Comparison of ENCODE assay signal across 15 cellular contexts in the genomic region with DNA sequence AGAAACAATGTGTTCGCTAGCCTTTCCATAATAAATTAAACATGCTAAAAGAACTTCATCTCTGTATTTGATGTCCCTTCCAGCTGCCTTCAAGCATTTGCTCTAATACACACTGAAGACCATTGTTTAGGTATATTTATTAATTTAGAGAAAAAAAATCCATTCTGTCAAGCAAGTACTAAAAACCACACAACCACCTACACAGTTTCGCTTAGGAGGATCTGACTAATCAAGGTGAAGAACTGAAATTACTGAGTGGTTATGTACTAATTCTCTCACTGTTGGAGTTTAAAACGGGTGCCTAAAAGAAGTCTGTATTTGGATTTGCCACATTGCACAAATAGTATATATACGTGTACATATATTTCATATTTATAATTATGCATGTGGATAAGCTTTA. TPM values are rescaled to one million over a fixed set of nuclear protein-coding genes. Genes with fewer than 3 reads are reported as not detected.
A peak's percentile ranks its signal among the peaks of the same experiment; 100 is the strongest.
DNase-seq lines count a peak whose midpoint lies in the region; ATAC-seq lines count a peak whose summit lies in the region.
"Had no signal": no experiment of that assay in that cellular context is flagged by ENCODE, and none has a peak within 500 bp of the region (broad histone marks: within the 10 kb centered on the region; RNA-seq: fewer than 3 reads in every experiment).

No MANE protein-coding gene starts in this region.

- no peaks in the 10 kb centered on the region for H3K36me3 Mint-ChIP-seq in naive thymus-derived CD8-positive, alpha-beta T cell

- no peaks in the 10 kb centered on the region for H3K9me3 Mint-ChIP-seq in naive thymus-derived CD8-positive, alpha-beta T cell
- H3K9me3 Mint-ChIP-seq: dendritic cell treated with granulocyte-macrophage colony-stimulating factor and Interleukin-4, amounts not matched to agents 40 ng/mL and 50 ng/mL, for 4 days had no signal

- POLR2A ChIA-PET in naive thymus-derived CD8-positive, alpha-beta T cell (lab: Charles Lee): no interaction called here

- H3K27me3 Mint-ChIP-seq in naive thymus-derived CD8-positive, alpha-beta T cell: no peaks in the 10 kb centered on the region

- intact Hi-C loops in aorta (cut with DNase I): no loop called here

- H3K4me3 Mint-ChIP-seq in naive thymus-derived CD8-positive, alpha-beta T cell: no peak overlapping the region
- H3K4me3 Mint-ChIP-seq: dendritic cell treated with granulocyte-macrophage colony-stimulating factor and Interleukin-4, amounts not matched to agents 40 ng/mL and 50 ng/mL, for 4 days had no signal

- no peaks in the 10 kb centered on the region for H3K9me3 ChIP-seq in aorta (ENCODE audit: control insufficient read depth, low read length)
- H3K9me3 ChIP-seq: stomach had no signal

- H3K4me1 ChIP-seq in aorta (ENCODE audit: control insufficient read depth in 1 of 2, insufficient read depth in 2 of 2, low read length in 2 of 2): no peaks in the 10 kb centered on the region

- H3K27ac Mint-ChIP-seq in naive thymus-derived CD8-positive, alpha-beta T cell: no peak overlapping the region
- H3K27ac Mint-ChIP-seq: dendritic cell treated with granulocyte-macrophage colony-stimulating factor and Interleukin-4, amounts not matched to agents 40 ng/mL and 50 ng/mL, for 4 days had no signal

- H3K36me3 ChIP-seq in aorta (ENCODE audit: control insufficient read depth in 1 of 2, insufficient read depth in 2 of 2, low read length in 1 of 2): no peaks in the 10 kb centered on the region
- H3K36me3 ChIP-seq: stomach had no signal

- H3K4me1 Mint-ChIP-seq in naive thymus-derived CD8-positive, alpha-beta T cell: peaks cover 16 to 22% (median 18%) of the 10 kb centered on the region in 4 donors

- 96 to 98% methylated on average over 4 of the region's 4 CpGs for WGBS in aorta, 2 donors

- DNase-seq in COLO829 (ENCODE audit: low spot score): peak; percentile 63
- DNase-seq in naive thymus-derived CD8-positive, alpha-beta T cell: no peak
- DNase-seq in aorta: no peak
- no peak for DNase-seq in NCI-H2029 (lab: John Stamatoyannopoulos, UW)
- no peak for DNase-seq in COR-L47 (lab: John Stamatoyannopoulos, UW)
- DNase-seq: activated gamma-delta T cell, AML-193, foreskin melanocyte, NCI-H2081, stomach had no signal

- peaks cover 0 to 1% of the 10 kb centered on the region in 2 donors for H3K27me3 ChIP-seq in aorta (ENCODE audit: control insufficient read depth in 1 of 2, insufficient read depth in 2 of 2, low read length in 1 of 2)
- H3K27me3 ChIP-seq: stomach had no signal

- ATAC-seq in GM18858 (IDR thresholded peaks at IDR 0.05; ENCODE audit: unreplicated experiment) (peak; percentile 89), GM21717 (IDR thresholded peaks at IDR 0.05; ENCODE audit: unreplicated experiment) (peak; percentile 79), HG03378 (IDR thresholded peaks at IDR 0.05; ENCODE audit: unreplicated experiment) (peak; percentile 89), aorta (ENCODE audit: low FRiP score) (no peak)
- no peak for ATAC-seq in naive thymus-derived CD8-positive, alpha-beta T cell
- ATAC-seq: Panc1 had no signal

- no peak overlapping the region for H3K27ac ChIP-seq in aorta (ENCODE audit: low read depth in 1 of 2, low read length in 2 of 2)
- H3K27ac ChIP-seq: stomach had no signal

- no peak overlapping the region for H3K4me3 ChIP-seq in aorta (ENCODE audit: low read length in 2 of 2)
- H3K4me3 ChIP-seq: stomach had no signal

RNA-seq across cellular contexts. Expression of a gene that starts 58.9 kb away (rescaled TPM):
- 10 to 100 TPM; 11.4 to 12.8 TPM for total RNA-seq in naive thymus-derived CD8-positive, alpha-beta T cell
- 10 to 100 TPM; 22.3 to 25.0 (median 24.1) TPM for polyA plus RNA-seq in naive thymus-derived CD8-positive, alpha-beta T cell
- total RNA-seq in aorta: 10 to 100 TPM; 66.1 to 67.1 TPM
- polyA plus RNA-seq in aorta: 100 to 1,000 TPM; 103 to 138 TPM

Comparison
In these comparisons a context has a peak if more than half of its experiments do, and no peak if none do; other contexts are left out.
1. ATAC-seq: peak in GM18858 (single experiment), GM21717 (single experiment) and HG03378 (single experiment); none in naive thymus-derived CD8-positive, alpha-beta T cell (0 of 2) and aorta (single experiment).
2. RNA of a gene that starts 58.9 kb away (total RNA-seq): 66.1 to 67.1 TPM in aorta; 11.4 to 12.8 TPM in naive thymus-derived CD8-positive, alpha-beta T cell; every median in the first group is over 4 times any median in the second.